Comparison of ENCODE assay signal across 8 cellular contexts in the genomic region with DNA sequence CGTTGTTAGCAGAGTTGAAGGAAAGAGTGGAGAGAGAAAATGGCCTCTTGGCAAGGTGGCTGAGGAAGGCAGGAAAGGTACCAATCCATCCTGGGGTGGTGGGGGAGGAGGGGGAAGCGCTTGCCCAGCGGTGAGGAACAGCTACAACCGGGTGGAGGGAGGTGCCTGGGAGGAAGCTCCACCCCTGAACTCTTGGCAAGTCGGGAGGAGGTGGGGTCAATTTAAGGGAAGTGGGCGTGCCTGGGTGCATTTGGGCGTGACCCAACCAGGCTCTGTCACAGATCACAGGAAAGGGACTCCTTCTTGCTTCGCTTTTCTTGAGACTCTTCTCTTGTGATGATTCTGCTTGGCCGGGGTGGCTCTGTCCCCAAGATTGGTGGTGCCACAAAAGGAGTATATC. TPM values are rescaled to one million over a fixed set of nuclear protein-coding genes. Genes with fewer than 3 reads are reported as not detected.
DNase-seq lines count a peak whose midpoint lies in the region; ATAC-seq and TF ChIP-seq lines count a peak whose summit lies in the region.

No MANE protein-coding gene starts in this region.

- H3K4me2 ChIP-seq in Loucy (ENCODE audit: low read depth, low read length, poor library complexity, severe bottlenecking): peak overlapping the region; percentile 44

- H3F3A ChIP-seq in Loucy (ENCODE audit: low read depth): no peaks in the 10 kb centered on the region

- 26% methylated on average over 4 of the region's 9 CpGs for WGBS in right lobe of liver (ENCODE audit: insufficient coverage, low coverage, low lambda C conversion rate, missing lambda C conversion rate)

- peak overlapping the region; percentile 56 for H3K4me3 Mint-ChIP-seq in central memory CD8-positive, alpha-beta T cell

- H3K36me3 ChIP-seq in HAP-1 (replicated peaks) (peaks cover 97% of the 10 kb centered on the region), Loucy (ENCODE audit: insufficient read depth, low read length) (peaks cover 86% of the 10 kb centered on the region), right lobe of liver (peaks cover 0 to 3% (median 3%) of the 10 kb centered on the region in 4 donors)

- no peak overlapping the region for H3K27ac ChIP-seq in right lobe of liver

- peaks cover 19% of the 10 kb centered on the region for H3K36me3 Mint-ChIP-seq in central memory CD8-positive, alpha-beta T cell (ENCODE audit: insufficient read depth)

- DNase-seq in GM13976 (ENCODE audit: low spot score): peak; percentile 91
- DNase-seq in HAP-1 (ENCODE audit: low spot score in 2 of 2): peak; percentile 42 to 81
- DNase-seq in activated CD4-positive, CD25-positive, alpha-beta regulatory T cell treated with anti-CD3 and anti-CD28 coated beads, Interleukin-2, amount 50 U/mL, for 16 hours (ENCODE audit: low read depth, low spot score): peak; percentile 45
- peak; percentile 67 to 75 for DNase-seq in central memory CD8-positive, alpha-beta T cell (ENCODE audit: low spot score in 2 of 2)
- DNase-seq in right lobe of liver: peak; percentile 64 to 70 (median 67)
- peak; percentile 41 to 60 for DNase-seq in stimulated activated CD8-positive, alpha-beta memory T cell treated with anti-CD3 and anti-CD28 coated beads, Interleukin-4, amount 100 ng/mL, for 4 hours (ENCODE audit: low read depth in 2 of 2, low spot score in 1 of 2)
- DNase-seq in NCI-H1092 (lab: John Stamatoyannopoulos, UW): no peak

- no peaks in the 10 kb centered on the region for H3K9me2 ChIP-seq in Loucy (replicated peaks; ENCODE audit: low read depth, low read length)

- H3K27me3 ChIP-seq in HAP-1 (ENCODE audit: low read depth) (no peaks in the 10 kb centered on the region), Loucy (ENCODE audit: insufficient read depth, low read length, poor library complexity, severe bottlenecking) (no peaks in the 10 kb centered on the region), right lobe of liver (no peaks in the 10 kb centered on the region)

- no peak for TF ChIP-seq CTCF in GM13976 (IDR thresholded peaks at IDR 0.05; ENCODE audit: borderline replicate concordance, control extremely low read depth, extremely low read depth, insufficient read depth, missing control alignments)
- no peak for TF ChIP-seq CTCF in Loucy (conservative IDR thresholded peaks at IDR 0.05; ENCODE audit: low read length)
- TF ChIP-seq CTCF in right lobe of liver (IDR thresholded peaks at IDR 0.05): no peak

- H3K79me2 ChIP-seq in Loucy (ENCODE audit: insufficient read depth, low read length): peaks cover 8% of the 10 kb centered on the region; the same call in 1 of the 2 replicates

- no peak for TF ChIP-seq POLR2A in right lobe of liver (IDR thresholded peaks at IDR 0.05)

- H3K27ac Mint-ChIP-seq in central memory CD8-positive, alpha-beta T cell (ENCODE audit: low read depth): peak overlapping the region; percentile 66

- H3K4me1 Mint-ChIP-seq in central memory CD8-positive, alpha-beta T cell: no peaks in the 10 kb centered on the region

- no peak overlapping the region for H3K9ac ChIP-seq in Loucy (ENCODE audit: low read depth, low read length, poor library complexity, severe bottlenecking)

- H2AFZ ChIP-seq in Loucy (ENCODE audit: low read length): no peak overlapping the region

- peak; percentile 99 for ATAC-seq in central memory CD8-positive, alpha-beta T cell (replicated peaks; ENCODE audit: extremely low read depth, poor library complexity, severe bottlenecking)
- ATAC-seq in right lobe of liver: peak; percentile 83 to 96 (median 90)

- in situ Hi-C loops in GM13976 (cut with MboI; ENCODE audit: low sequenced_read_pairs, unreplicated experiment): no loop called here
- in situ Hi-C loops in HAP-1 (cut with MboI; ENCODE audit: low sequenced_read_pairs): no loop called here

- H3K9me3 Mint-ChIP-seq in central memory CD8-positive, alpha-beta T cell: no peaks in the 10 kb centered on the region

- H3K27me3 Mint-ChIP-seq in central memory CD8-positive, alpha-beta T cell: no peaks in the 10 kb centered on the region

- H3K4me1 ChIP-seq in HAP-1 (no peaks in the 10 kb centered on the region), Loucy (ENCODE audit: insufficient read depth, low read length, poor library complexity, severe bottlenecking) (peaks cover 7% of the 10 kb centered on the region), right lobe of liver (no peaks in the 10 kb centered on the region)

- intact Hi-C loops in right lobe of liver (cut with DNase I): no loop called here

- H3K4me3 ChIP-seq in HAP-1: no peak overlapping the region
- H3K4me3 ChIP-seq in Loucy (ENCODE audit: low read length, poor library complexity, severe bottlenecking): no peak overlapping the region
- no peak overlapping the region for H3K4me3 ChIP-seq in right lobe of liver

- peaks cover 11% of the 10 kb centered on the region for H4K20me1 ChIP-seq in Loucy (ENCODE audit: insufficient read depth, low read length, poor library complexity, severe bottlenecking)

- no peaks in the 10 kb centered on the region for H3K9me3 ChIP-seq in HAP-1
- H3K9me3 ChIP-seq in Loucy (ENCODE audit: insufficient read depth, low read depth, low read length): no peaks in the 10 kb centered on the region
- H3K9me3 ChIP-seq in right lobe of liver: no peaks in the 10 kb centered on the region

RNA-seq across cellular contexts. Expression of a gene that starts 41.7 kb away (rescaled TPM):
- total RNA-seq in right lobe of liver: 1 to 10 TPM; 2.7 to 9.0 (median 4.8) TPM
